Comparison of ENCODE assay signal across 24 cellular contexts in genomic region chr11:74142624-74143023, GRCh38. TPM values are rescaled to one million over a fixed set of nuclear protein-coding genes. Genes with fewer than 3 reads are reported as not detected.
DNase-seq lines count a peak whose midpoint lies in the region; ATAC-seq, FAIRE-seq and TF ChIP-seq lines count a peak whose summit lies in the region.
"Had no signal": no experiment of that assay in that cellular context is flagged by ENCODE, and none has a peak within 500 bp of the region (broad histone marks: within the 10 kb centered on the region; RNA-seq: fewer than 3 reads in every experiment).

No MANE protein-coding gene starts in this region.

- TF ChIP-seq CTCF in fibroblast of mammary gland (conservative IDR thresholded peaks at IDR 0.05; ENCODE audit: control insufficient read depth, insufficient read depth, low read depth, low read length) (no peak), smooth muscle cell (IDR thresholded peaks at IDR 0.05; ENCODE audit: borderline replicate concordance, insufficient read depth, poor library complexity, severe bottlenecking) (no peak)

- H3K4me2 ChIP-seq in smooth muscle cell, result no peak overlapping the region
- H3K4me2 ChIP-seq: BLaER1 treated with 17β-estradiol and CSF1 and Interleukin-3, amounts not matched to agents 10 nM and 100 nM had no signal

- FAIRE-seq in H54 (lab: Jason Lieb, UNC), result peak; percentile 57
- FAIRE-seq in RCC 7860 (lab: Jason Lieb, UNC), result no peak
- FAIRE-seq: D721Med, kidney had no signal

- no peaks in the 10 kb centered on the region for H3K9me3 ChIP-seq in smooth muscle cell (replicated peaks; ENCODE audit: low read depth)
- H3K9me3 ChIP-seq: stomach, upper lobe of left lung had no signal

- no peaks in the 10 kb centered on the region for H3K36me3 Mint-ChIP-seq in natural killer cell treated with Interleukin-12 subunit alpha and Interleukin-12 subunit beta and Interleukin-15 and Interleukin-18, amount 100 ng/mL, for 72 hours

- H3K27ac ChIP-seq in smooth muscle cell (ENCODE audit: low read depth), result peak overlapping the region; percentile 16
- H3K27ac ChIP-seq: BLaER1 treated with 17β-estradiol and CSF1 and Interleukin-3, amounts not matched to agents 10 nM and 100 nM; stomach; upper lobe of left lung had no signal

- H2AFZ ChIP-seq in smooth muscle cell (ENCODE audit: low read depth), result no peak overlapping the region

- H3K36me3 ChIP-seq in smooth muscle cell (ENCODE audit: low read depth), result no peaks in the 10 kb centered on the region

- peaks cover 9% of the 10 kb centered on the region for H3K4me1 ChIP-seq in smooth muscle cell (ENCODE audit: low read depth)
- H3K4me1 ChIP-seq: BLaER1 treated with 17β-estradiol and CSF1 and Interleukin-3, amounts not matched to agents 10 nM and 100 nM had no signal

- no peaks in the 10 kb centered on the region for H3K79me2 ChIP-seq in smooth muscle cell (ENCODE audit: low read depth)

- 85% methylated on average over 3 of the region's 3 CpGs for WGBS in smooth muscle cell (ENCODE audit: low lambda C conversion rate)

- H3K4me3 ChIP-seq in fibroblast of mammary gland (ENCODE audit: control insufficient read depth, low read depth, low read length), result no peak overlapping the region
- no peak overlapping the region for H3K4me3 ChIP-seq in smooth muscle cell
- H3K4me3 ChIP-seq: BLaER1 treated with 17β-estradiol and CSF1 and Interleukin-3, amounts not matched to agents 10 nM and 100 nM; stomach; upper lobe of left lung had no signal

- H3K4me1 Mint-ChIP-seq in natural killer cell treated with Interleukin-12 subunit alpha and Interleukin-12 subunit beta and Interleukin-15 and Interleukin-18, amount 100 ng/mL, for 72 hours (ENCODE audit: low read depth in 2 of 2), result peaks cover 4 to 7% of the 10 kb centered on the region in 2 donors

- no peaks in the 10 kb centered on the region for H4K20me1 ChIP-seq in smooth muscle cell (ENCODE audit: low read depth)
- H4K20me1 ChIP-seq: BLaER1 treated with 17β-estradiol and CSF1 and Interleukin-3, amounts not matched to agents 10 nM and 100 nM had no signal

- H3K9me3 Mint-ChIP-seq in natural killer cell treated with Interleukin-12 subunit alpha and Interleukin-12 subunit beta and Interleukin-15 and Interleukin-18, amount 100 ng/mL, for 72 hours, result no peaks in the 10 kb centered on the region
- H3K9me3 Mint-ChIP-seq: naive thymus-derived CD8-positive, alpha-beta T cell; T-cell had no signal

- DNase-seq in H54 (ENCODE audit: insufficient read length, low spot score) (no peak), RCC 7860 (ENCODE audit: low spot score) (peak; percentile 41), fibroblast of mammary gland (ENCODE audit: low read depth) (peak; percentile 38), smooth muscle cell (lab: John Stamatoyannopoulos, UW; ENCODE audit: unreplicated experiment) (no peak), amygdala (lab: John Stamatoyannopoulos, UW) (no peak), AG20443 (ENCODE audit: low spot score) (no peak)
- no peak for DNase-seq in natural killer cell treated with Interleukin-12 subunit alpha and Interleukin-12 subunit beta and Interleukin-15 and Interleukin-18, amount 100 ng/mL, for 72 hours (ENCODE audit: low spot score)
- DNase-seq: aorta; cortex of kidney; foreskin melanocyte; GDM1; KBM-7; kidney; naive thymus-derived CD8-positive, alpha-beta T cell; NCI-H1048; NCI-H2029; NCI-H524 treated with DMSO at 0.1 percent for 48 hours; Right ventricle myocardium superior; stimulated activated CD4-positive, alpha-beta T cell treated with anti-CD3 and anti-CD28 coated beads, Interleukin-2, amount 100 ng/mL, for 48 hours; stomach; T-cell; upper lobe of left lung had no signal

- ATAC-seq in natural killer cell treated with Interleukin-12 subunit alpha and Interleukin-12 subunit beta and Interleukin-15 and Interleukin-18, amount 100 ng/mL, for 72 hours, result no peak
- ATAC-seq: naive thymus-derived CD8-positive, alpha-beta T cell; T-cell had no signal

- H3K27ac Mint-ChIP-seq in natural killer cell treated with Interleukin-12 subunit alpha and Interleukin-12 subunit beta and Interleukin-15 and Interleukin-18, amount 100 ng/mL, for 72 hours, result no peak overlapping the region
- H3K27ac Mint-ChIP-seq: T-cell had no signal

- no peaks in the 10 kb centered on the region for H3K27me3 ChIP-seq in smooth muscle cell (ENCODE audit: low read depth)
- H3K27me3 ChIP-seq: BLaER1 treated with 17β-estradiol and CSF1 and Interleukin-3, amounts not matched to agents 10 nM and 100 nM; stomach; upper lobe of left lung had no signal

- H3K27me3 Mint-ChIP-seq in natural killer cell treated with Interleukin-12 subunit alpha and Interleukin-12 subunit beta and Interleukin-15 and Interleukin-18, amount 100 ng/mL, for 72 hours, result no peaks in the 10 kb centered on the region
- H3K27me3 Mint-ChIP-seq: naive thymus-derived CD8-positive, alpha-beta T cell; T-cell had no signal

- H3K9ac ChIP-seq in smooth muscle cell (ENCODE audit: low read depth), result no peak overlapping the region
- H3K9ac ChIP-seq: BLaER1 treated with 17β-estradiol and CSF1 and Interleukin-3, amounts not matched to agents 10 nM and 100 nM had no signal

- TF ChIP-seq POLR2A in H54 (IDR thresholded peaks at IDR 0.05; ENCODE audit: low read depth, low read length), result no peak

- H3K4me3 Mint-ChIP-seq in natural killer cell treated with Interleukin-12 subunit alpha and Interleukin-12 subunit beta and Interleukin-15 and Interleukin-18, amount 100 ng/mL, for 72 hours, result no peak overlapping the region
- H3K4me3 Mint-ChIP-seq: naive thymus-derived CD8-positive, alpha-beta T cell; T-cell had no signal

- peaks cover 20% of the 10 kb centered on the region for H3F3A ChIP-seq in smooth muscle cell (ENCODE audit: low read depth)

RNA-seq across cellular contexts. Expression of gene C2CD3, which starts 28.2 kb away (rescaled TPM):
- total RNA-seq in smooth muscle cell, result 13.3 and 24.1 TPM in 2 replicates
- polyA plus RNA-seq in smooth muscle cell, result 4.9 and 10.6 TPM in 2 replicates
- 10 to 100 TPM; 49.1 to 76.7 TPM for total RNA-seq in natural killer cell treated with Interleukin-12 subunit alpha and Interleukin-12 subunit beta and Interleukin-15 and Interleukin-18, amount 100 ng/mL, for 72 hours

RNA-seq across cellular contexts. Expression of gene PPME1, which starts 28.5 kb away (rescaled TPM):
- 44.9 and 67.1 TPM in 2 replicates for total RNA-seq in smooth muscle cell
- 68.9 and 69.1 TPM in 2 replicates for polyA plus RNA-seq in smooth muscle cell
- 10 to 100 TPM; 50.6 to 51.5 TPM for total RNA-seq in natural killer cell treated with Interleukin-12 subunit alpha and Interleukin-12 subunit beta and Interleukin-15 and Interleukin-18, amount 100 ng/mL, for 72 hours

Comparison
In these comparisons a context has a peak if more than half of its experiments do, and no peak if none do; other contexts are left out.
1. DNase-seq: peak in RCC 7860 (single experiment) and fibroblast of mammary gland (single experiment); none in H54 (single experiment), smooth muscle cell (single experiment), natural killer cell treated with Interleukin-12 subunit alpha and Interleukin-12 subunit beta and Interleukin-15 and Interleukin-18, amount 100 ng/mL, for 72 hours (single experiment), amygdala (0 of 56) and AG20443 (single experiment).